In genomic region chr20:22561965-22562581, GRCh38 we compare ENCODE assay signal across 1 cellular context.
TF ChIP-seq lines count a peak whose summit lies in the region.

No MANE protein-coding gene starts in this region.

TF ChIP-seq in HepG2, 621 proteins besides CTCF, POLR2A, EP300 and RAD21 (continued from another document):
- TF ChIP-seq TFDP1 (CRISPR knock-in tag; IDR thresholded peaks at IDR 0.05; ENCODE audit: borderline replicate concordance) (no peak), CCDC6 (CRISPR knock-in tag; IDR thresholded peaks at IDR 0.05) (no peak), ZBTB39 (CRISPR knock-in tag; IDR thresholded peaks at IDR 0.05) (no peak)
